In genomic region chr3:23712095-23712494, GRCh38 we compare ENCODE assay signal across 10 cellular contexts.
DNase-seq lines count a peak whose midpoint lies in the region; ATAC-seq and TF ChIP-seq lines count a peak whose summit lies in the region.
"Had no signal": no experiment of that assay in that cellular context is flagged by ENCODE, and none has a peak within 500 bp of the region (broad histone marks: within the 10 kb centered on the region; RNA-seq: fewer than 3 reads in every experiment).

No MANE protein-coding gene starts in this region.

- in situ Hi-C loops in KBM-7 (cut with MboI; ENCODE audit: low pct_unique_long_range_greater_than_20kb, low sequenced_read_pairs) = no loop called here

- intact Hi-C loops in left ventricle myocardium superior (cut with micrococcal nuclease) = no loop called here
- intact Hi-C loops in lower lobe of right lung (cut with DNase I) = no loop called here

- H3K9me3 ChIP-seq in lower lobe of right lung = no peaks in the 10 kb centered on the region

- H3K27me3 ChIP-seq in lower lobe of right lung (ENCODE audit: low read depth) = no peaks in the 10 kb centered on the region

- H3K4me1 ChIP-seq in lower lobe of right lung = peaks cover 7% of the 10 kb centered on the region

- ATAC-seq in GM18502 (IDR thresholded peaks at IDR 0.05; ENCODE audit: poor library complexity, unreplicated experiment) (peak; percentile 92), GM21717 (IDR thresholded peaks at IDR 0.05; ENCODE audit: unreplicated experiment) (peak; percentile 79), HG03460 (IDR thresholded peaks at IDR 0.05; ENCODE audit: unreplicated experiment) (peak; percentile 81), left ventricle myocardium superior (peak; percentile 30), left lobe of liver (no peak), lower lobe of right lung (no peak)

- no peaks in the 10 kb centered on the region for H3K36me3 ChIP-seq in lower lobe of right lung

- TF ChIP-seq CTCF in lower lobe of right lung (IDR thresholded peaks at IDR 0.05) = no peak

- DNase-seq in left ventricle myocardium superior (no peak), left lobe of liver (ENCODE audit: low spot score) (no peak), NCI-H2029 treated with DMSO at 0.1 percent for 48 hours (lab: John Stamatoyannopoulos, UW) (no peak), lower lobe of right lung (no peak), KBM-7 (no peak)
- DNase-seq: NCI-H1930, T-helper 9 cell had no signal

- no peak overlapping the region for H3K4me3 ChIP-seq in lower lobe of right lung

- H3K27ac ChIP-seq in lower lobe of right lung = no peak overlapping the region

Comparison
In these comparisons a context has a peak if more than half of its experiments do, and no peak if none do; other contexts are left out.
1. ATAC-seq: peak in GM18502 (single experiment), GM21717 (single experiment), HG03460 (single experiment) and left ventricle myocardium superior (single experiment); none in left lobe of liver (single experiment) and lower lobe of right lung (0 of 2).